In genomic region chr2:145961846-145962245, GRCh38 we compare ENCODE assay signal across 20 cellular contexts.
DNase-seq lines count a peak whose midpoint lies in the region; ATAC-seq and TF ChIP-seq lines count a peak whose summit lies in the region.
"Had no signal": no experiment of that assay in that cellular context is flagged by ENCODE, and none has a peak within 500 bp of the region (broad histone marks: within the 10 kb centered on the region; RNA-seq: fewer than 3 reads in every experiment).

No MANE protein-coding gene starts in this region.

- TF ChIP-seq CTCF in osteoblast (IDR thresholded peaks at IDR 0.05; ENCODE audit: extremely low read depth, low read depth, low read length) = no peak
- TF ChIP-seq CTCF in heart right ventricle (IDR thresholded peaks at IDR 0.05) = no peak

- H3K27me3 ChIP-seq in adipocyte (replicated peaks; ENCODE audit: control insufficient read depth, insufficient read depth, low read length) (no peaks in the 10 kb centered on the region), osteoblast (ENCODE audit: insufficient read depth, low read length) (no peaks in the 10 kb centered on the region), heart right ventricle (no peaks in the 10 kb centered on the region)
- H3K27me3 ChIP-seq: BLaER1, Peyer's patch, SJSA1 had no signal

- H3K4me1 ChIP-seq in adipocyte (ENCODE audit: control insufficient read depth, insufficient read depth, low read length) = peaks cover 19% of the 10 kb centered on the region
- H3K4me1 ChIP-seq in osteoblast (ENCODE audit: insufficient read depth, low read length) = no peaks in the 10 kb centered on the region
- no peaks in the 10 kb centered on the region for H3K4me1 ChIP-seq in heart right ventricle
- H3K4me1 ChIP-seq: Peyer's patch, SJSA1 had no signal

- DNase-seq in EL (peak; percentile 3), adipocyte (ENCODE audit: low read depth) (peak; percentile 20), fibroblast of gingiva (ENCODE audit: low read depth) (peak; percentile 7), osteoblast (ENCODE audit: insufficient read length, low spot score, missing footprints) (peak; percentile 83), heart right ventricle (no peak), SW480 (ENCODE audit: low spot score) (no peak), kidney glomerular epithelial cell (lab: John Stamatoyannopoulos, UW) (no peak)
- no peak for DNase-seq in stimulated activated CD4-positive, alpha-beta T cell treated with anti-CD3 and anti-CD28 coated beads, Interleukin-12 subunit alpha, Interleukin-12 subunit beta, amount 100 ng/mL, for 4 hours
- DNase-seq: CD4-positive, alpha-beta memory T cell; DMS53; H9; Karpas-422; MM.1S; NCI-H1092 treated with DMSO at 0.1 percent for 48 hours; NCI-H1694; NCI-H2081 treated with DMSO at 0.1 percent for 48 hours; Peyer's patch had no signal

- no peak for ATAC-seq in heart right ventricle

- intact Hi-C loops in heart right ventricle (cut with DNase I) = no loop called here

- H3K9ac ChIP-seq in adipocyte (ENCODE audit: low read length) = no peak overlapping the region
- H3K9ac ChIP-seq: BLaER1 had no signal

- H3K4me3 ChIP-seq in adipocyte (ENCODE audit: low read length) (no peak overlapping the region), osteoblast (ENCODE audit: insufficient read depth, low read length) (no peak overlapping the region), heart right ventricle (no peak overlapping the region)
- H3K4me3 ChIP-seq: BLaER1, Peyer's patch, SJSA1 had no signal

- H3K27ac ChIP-seq in osteoblast (ENCODE audit: low read depth, low read length) = no peak overlapping the region
- H3K27ac ChIP-seq in heart right ventricle = no peak overlapping the region
- H3K27ac ChIP-seq: BLaER1, HL-60, Peyer's patch, SJSA1 had no signal

- no peak overlapping the region for H2AFZ ChIP-seq in osteoblast (ENCODE audit: low read length)

- no peaks in the 10 kb centered on the region for H3K36me3 ChIP-seq in adipocyte (ENCODE audit: control insufficient read depth, insufficient read depth, low read length, severe bottlenecking)
- no peaks in the 10 kb centered on the region for H3K36me3 ChIP-seq in osteoblast (ENCODE audit: insufficient read depth, low read length)
- H3K36me3 ChIP-seq in heart right ventricle = no peaks in the 10 kb centered on the region
- H3K36me3 ChIP-seq: BLaER1, Peyer's patch, SJSA1 had no signal

- no peaks in the 10 kb centered on the region for H4K20me1 ChIP-seq in osteoblast (ENCODE audit: insufficient read depth, low read length)
- H4K20me1 ChIP-seq: BLaER1 had no signal

- 72 to 74% methylated on average over 1 of the region's 1 CpG for WGBS in heart right ventricle, 2 donors

- no peaks in the 10 kb centered on the region for H3K79me2 ChIP-seq in osteoblast (ENCODE audit: insufficient read depth, low read length)

- H3K4me2 ChIP-seq in osteoblast (ENCODE audit: insufficient read depth, low read length) = no peak overlapping the region
- H3K4me2 ChIP-seq: BLaER1 had no signal

- H3K9me3 ChIP-seq in adipocyte (ENCODE audit: control insufficient read depth, low read length) (no peaks in the 10 kb centered on the region), osteoblast (ENCODE audit: low read depth, low read length) (no peaks in the 10 kb centered on the region), heart right ventricle (peaks cover 0 to 38% (median 8%) of the 10 kb centered on the region in 11 donors)
- H3K9me3 ChIP-seq: Peyer's patch had no signal

Comparison
In these comparisons a context has a peak if more than half of its experiments do, and no peak if none do; other contexts are left out.
1. DNase-seq: peak in EL (single experiment), adipocyte (single experiment), fibroblast of gingiva (single experiment) and osteoblast (single experiment); none in heart right ventricle (0 of 2), SW480 (single experiment), kidney glomerular epithelial cell (single experiment) and stimulated activated CD4-positive, alpha-beta T cell treated with anti-CD3 and anti-CD28 coated beads, Interleukin-12 subunit alpha, Interleukin-12 subunit beta, amount 100 ng/mL, for 4 hours (single experiment).